Comparison of ENCODE assay signal across 27 cellular contexts in genomic region chr3:141201122-141201521, GRCh38. TPM values are rescaled to one million over a fixed set of nuclear protein-coding genes. Genes with fewer than 3 reads are reported as not detected.
DNase-seq lines count a peak whose midpoint lies in the region; ATAC-seq, FAIRE-seq and TF ChIP-seq lines count a peak whose summit lies in the region.
"Had no signal": no experiment of that assay in that cellular context is flagged by ENCODE, and none has a peak within 500 bp of the region (broad histone marks: within the 10 kb centered on the region; RNA-seq: fewer than 3 reads in every experiment).

No MANE protein-coding gene starts in this region.

- no peak for TF ChIP-seq POLR2A in A549 (IDR thresholded peaks at IDR 0.05; ENCODE audit: low read length)

- no peak for FAIRE-seq in A549 (lab: Jason Lieb, UNC)
- FAIRE-seq: GM12891, GM19239, H54, HTR-8/SVneo had no signal

- peaks cover 18% of the 10 kb centered on the region for H3K27me3 Mint-ChIP-seq in WTC11 (ENCODE audit: low read depth)

- CTCF ChIA-PET in A549 (lab: Yijun Ruan, JAX): interaction anchor here (0.6 to 2.7 kb wide), 4 partner anchors 8 to 1950 kb away, joined by 3 to 8 read pairs (median 6); partner anchors contain the start of gene PXYLP1
- CTCF ChIA-PET in WTC11 (lab: Charles Lee): interaction anchor here (0.6 to 2.1 kb wide), 6 partner anchors 9 to 191 kb away, joined by 3 to 7 read pairs (median 5); partner anchors contain the start of genes PXYLP1 and SPSB4

- DNase-seq in A549 (ENCODE audit: low read depth in 1 of 2, low spot score in 1 of 2) (no peak), COR-L47 (lab: John Stamatoyannopoulos, UW) (peak; percentile 12), NCI-H146 (lab: John Stamatoyannopoulos, UW) (peak; percentile 42), WTC11 (ENCODE audit: low spot score) (peak; percentile 31), brain microvascular endothelial cell (no peak)
- DNase-seq: CD8-positive, alpha-beta T cell; DMS79 treated with DMSO at 0.1 percent for 48 hours; GF-D8; HFFc6; KBM-7; MM.1S; NCI-H187; NCI-H2081 treated with DMSO at 0.1 percent for 48 hours; NCI-H446; NCI-H526 treated with DMSO at 0.1 percent for 48 hours; SHP77 treated with DMSO at 0.1 percent for 48 hours had no signal

- H3K36me3 ChIP-seq in brain microvascular endothelial cell (replicated peaks): no peaks in the 10 kb centered on the region

- peaks cover 4% of the 10 kb centered on the region for H3K9me3 Mint-ChIP-seq in WTC11
- H3K9me3 Mint-ChIP-seq: CD8-positive, alpha-beta T cell; HFFc6 had no signal

- H3K27me3 ChIP-seq in brain microvascular endothelial cell (replicated peaks): peaks cover 6% of the 10 kb centered on the region

- no peak overlapping the region for H3K27ac Mint-ChIP-seq in WTC11
- H3K27ac Mint-ChIP-seq: B cell; CD8-positive, alpha-beta T cell; HFFc6 had no signal

- ATAC-seq in A549: peak; percentile 47 to 49; a peak in 1 of 6 replicates
- peak; percentile 84 for ATAC-seq in WTC11
- no peak for ATAC-seq in GM21825 (IDR thresholded peaks at IDR 0.05; ENCODE audit: unreplicated experiment)
- ATAC-seq in GM18907 (IDR thresholded peaks at IDR 0.05; ENCODE audit: unreplicated experiment): no peak
- ATAC-seq: CD8-positive, alpha-beta T cell; Panc1 had no signal

- WGBS in A549 (ENCODE audit: missing lambda C conversion rate): 6% methylated on average over 3 of the region's 3 CpGs

- H3K36me3 Mint-ChIP-seq in WTC11: no peaks in the 10 kb centered on the region
- H3K36me3 Mint-ChIP-seq: CD8-positive, alpha-beta T cell had no signal

- TF ChIP-seq EP300 in A549 (IDR thresholded peaks at IDR 0.05): no peak

- no peaks in the 10 kb centered on the region for H3K4me1 ChIP-seq in A549

- no peak for TF ChIP-seq RAD21 in A549 (conservative IDR thresholded peaks at IDR 0.05 in 1 of 2, IDR thresholded peaks at IDR 0.05 in 1 of 2)

- POLR2A ChIA-PET in A549 (lab: Yijun Ruan, JAX): no interaction called here
- POLR2A ChIA-PET in WTC11 (lab: Charles Lee): no interaction called here

- H3K4me2 ChIP-seq in A549: no peak overlapping the region

- peaks cover 11% of the 10 kb centered on the region for H3K4me1 Mint-ChIP-seq in WTC11
- H3K4me1 Mint-ChIP-seq: B cell had no signal

- TF ChIP-seq CTCF in A549 (IDR thresholded peaks at IDR 0.05) (no peak), WTC11 (IDR thresholded peaks at IDR 0.05) (no peak), brain microvascular endothelial cell (IDR thresholded peaks at IDR 0.05; ENCODE audit: low read depth, low read length, missing control alignments) (no peak)

- H3K9me3 ChIP-seq in A549: no peaks in the 10 kb centered on the region

- no peak overlapping the region for H3K4me3 Mint-ChIP-seq in WTC11
- H3K4me3 Mint-ChIP-seq: B cell; CD8-positive, alpha-beta T cell; HFFc6 had no signal

- H3K27ac ChIP-seq in A549 (no peak overlapping the region), brain microvascular endothelial cell (no peak overlapping the region)
- H3K27ac ChIP-seq: C4-2B, RWPE1, SK-N-MC had no signal

- in situ Hi-C loops in brain microvascular endothelial cell (cut with HindIII; ENCODE audit: low pct_ligation_motif_present, low sequenced_read_pairs): no loop called here

- no peak overlapping the region for H3K4me3 ChIP-seq in A549
- no peak overlapping the region for H3K4me3 ChIP-seq in brain microvascular endothelial cell (ENCODE audit: low read depth, low read length)
- H3K4me3 ChIP-seq: SK-N-MC had no signal

TF ChIP-seq in A549, 52 proteins besides CTCF, POLR2A, EP300 and RAD21:
- TF ChIP-seq USF2 (IDR thresholded peaks at IDR 0.05) (no peak), KDM5A (IDR thresholded peaks at IDR 0.05) (no peak), REST (IDR thresholded peaks at IDR 0.05) (no peak), HEYL (CRISPR knock-in tag; IDR thresholded peaks at IDR 0.05) (no peak)
TF ChIP-seq in A549: peak in this region for 0.

TF ChIP-seq in WTC11, 78 proteins besides CTCF, POLR2A, EP300 and RAD21 (continues in another document):
- TF ChIP-seq ZNF317 (CRISPR knock-in tag; IDR thresholded peaks at IDR 0.05; ENCODE audit: borderline replicate concordance, low read depth): no peak
- TF ChIP-seq TCF7 (CRISPR knock-in tag; IDR thresholded peaks at IDR 0.05; ENCODE audit: low read depth): no peak
- no peak for TF ChIP-seq JUN (CRISPR knock-in tag; IDR thresholded peaks at IDR 0.05)
- no peak for TF ChIP-seq HMGXB4 (CRISPR knock-in tag; IDR thresholded peaks at IDR 0.05)
- TF ChIP-seq CDX4 (CRISPR knock-in tag; IDR thresholded peaks at IDR 0.05; ENCODE audit: borderline replicate concordance): no peak
- TF ChIP-seq SMAD3 (CRISPR knock-in tag; IDR thresholded peaks at IDR 0.05; ENCODE audit: borderline replicate concordance): no peak
- TF ChIP-seq ZBTB21 (CRISPR knock-in tag; IDR thresholded peaks at IDR 0.05; ENCODE audit: borderline replicate concordance): no peak
- TF ChIP-seq AFF4 (CRISPR knock-in tag; IDR thresholded peaks at IDR 0.05; ENCODE audit: borderline replicate concordance): no peak
- no peak for TF ChIP-seq ZNF425 (CRISPR knock-in tag; conservative IDR thresholded peaks at IDR 0.05)
- TF ChIP-seq ZNF423 (CRISPR knock-in tag; IDR thresholded peaks at IDR 0.05): no peak
- TF ChIP-seq ZNF671 (CRISPR knock-in tag; IDR thresholded peaks at IDR 0.05): no peak

RNA-seq across cellular contexts. Expression of gene PXYLP1, which starts 30.5 kb away (rescaled TPM):
- polyA plus RNA-seq in A549 (2011; rRNA removed) (11.7 and 12.1 TPM in 2 replicates), A549 (2017; fragmentation: RNase III; extraction: RNeasy Plus Mini Kit Qiagen cat#74134 plus additional on column Dnase treatment) (5.4 to 8.0 TPM (median 7.1 TPM) in 3 replicates)
- 5.5 and 7.1 TPM in 2 replicates for polyA plus RNA-seq in A549 (2012; cell fraction: cytosol; rRNA removed)
- 8.1 and 10.6 TPM in 2 replicates for polyA plus RNA-seq in A549 (2012; cell fraction: nucleus; rRNA removed)
- polyA minus RNA-seq in A549 (2011; rRNA and poly(A)+ RNA removed): 16.3 and 17.7 TPM in 2 replicates
- total RNA-seq in WTC11 (2021): 16.9 to 20.1 TPM (median 19.7 TPM) in 3 replicates

Comparison
In these comparisons a context has a peak if more than half of its experiments do, and no peak if none do; other contexts are left out.
1. ATAC-seq: peak in A549 (2 of 2) and WTC11 (single experiment); none in GM21825 (single experiment) and GM18907 (single experiment).
2. DNase-seq: peak in COR-L47 (single experiment), NCI-H146 (single experiment) and WTC11 (single experiment); none in A549 (0 of 2) and brain microvascular endothelial cell (single experiment).